In genomic region chr5:35331941-35332340, GRCh38 we compare ENCODE assay signal across 26 cellular contexts.
DNase-seq lines count a peak whose midpoint lies in the region; TF ChIP-seq lines count a peak whose summit lies in the region.
"Had no signal": no experiment of that assay in that cellular context is flagged by ENCODE, and none has a peak within 500 bp of the region (broad histone marks: within the 10 kb centered on the region; RNA-seq: fewer than 3 reads in every experiment).

No MANE protein-coding gene starts in this region.

- no peak overlapping the region for H3K4me3 ChIP-seq in osteoblast (ENCODE audit: insufficient read depth, low read length)
- H3K4me3 ChIP-seq: GM12878 had no signal

- H3K79me2 ChIP-seq in osteoblast (ENCODE audit: insufficient read depth, low read length): no peaks in the 10 kb centered on the region

- H3K9me3 ChIP-seq in osteoblast (ENCODE audit: low read depth, low read length): no peaks in the 10 kb centered on the region
- H3K9me3 ChIP-seq: SK-N-SH had no signal

- no peak overlapping the region for H2AFZ ChIP-seq in osteoblast (ENCODE audit: low read length)

- no peaks in the 10 kb centered on the region for H3K4me1 ChIP-seq in osteoblast (ENCODE audit: insufficient read depth, low read length)

- H3K27ac ChIP-seq in osteoblast (ENCODE audit: low read depth, low read length): no peak overlapping the region

- no peak for TF ChIP-seq CTCF in osteoblast (IDR thresholded peaks at IDR 0.05; ENCODE audit: extremely low read depth, low read depth, low read length)

- no peaks in the 10 kb centered on the region for H3K27me3 ChIP-seq in osteoblast (ENCODE audit: insufficient read depth, low read length)

- H3K4me2 ChIP-seq in osteoblast (ENCODE audit: insufficient read depth, low read length): no peak overlapping the region
- H3K4me2 ChIP-seq: SK-N-SH had no signal

- no peaks in the 10 kb centered on the region for H3K36me3 ChIP-seq in osteoblast (ENCODE audit: insufficient read depth, low read length)

- peak; percentile 17 for DNase-seq in SIG-M5 treated with dmso at 0.1 percent for 504 hours (lab: John Stamatoyannopoulos, UW; ENCODE audit: unreplicated experiment)
- no peak for DNase-seq in SIG-M5 (lab: John Stamatoyannopoulos, UW)
- peak; percentile 80 for DNase-seq in amniotic epithelial cell (ENCODE audit: low read depth)
- peak; percentile 21 for DNase-seq in osteoblast (ENCODE audit: insufficient read length, low spot score, missing footprints)
- DNase-seq in HUDEP-2 (lab: John Stamatoyannopoulos, UW; ENCODE audit: unreplicated experiment in 76 of 76): no peak
- DNase-seq in HPDE6-E6E7 (ENCODE audit: extremely low spot score): no peak
- DNase-seq in HuH-7.5 (ENCODE audit: low spot score): no peak
- DNase-seq: 8988T; C1 segment of cervical spinal cord; CD8-positive, alpha-beta T cell; DND-41; HCEC 1CT; Kasumi-1; MM.1S; NCI-H1105; NCI-H146; NCI-H2029 treated with DMSO at 0.1 percent for 48 hours; NCI-H226; NCI-H510A treated with DMSO at 0.1 percent for 48 hours; NCI-H748 treated with DMSO at 0.1 percent for 48 hours; NK-92 treated with Interleukin-12 subunit alpha and Interleukin-12 subunit beta, amount 100 ng/mL, for 24 hours; PC-3; RPMI8226; SHP77; SK-N-SH had no signal

- H4K20me1 ChIP-seq in osteoblast (ENCODE audit: insufficient read depth, low read length): no peaks in the 10 kb centered on the region

Comparison
In these comparisons a context has a peak if more than half of its experiments do, and no peak if none do; other contexts are left out.
1. DNase-seq: peak in SIG-M5 treated with dmso at 0.1 percent for 504 hours (single experiment), amniotic epithelial cell (single experiment) and osteoblast (single experiment); none in SIG-M5 (single experiment), HUDEP-2 (0 of 76), HPDE6-E6E7 (single experiment) and HuH-7.5 (single experiment).